In genomic region chr12:7661741-7662140, GRCh38 we compare ENCODE assay signal across 34 cellular contexts. TPM values are rescaled to one million over a fixed set of nuclear protein-coding genes. Genes with fewer than 3 reads are reported as not detected.
"Had no signal": no experiment of that assay in that cellular context is flagged by ENCODE, and none has a peak within 500 bp of the region (broad histone marks: within the 10 kb centered on the region; RNA-seq: fewer than 3 reads in every experiment).

No MANE protein-coding gene starts in this region.

- H3K4me3 ChIP-seq: coronary artery, dorsolateral prefrontal cortex, esophagus squamous epithelium, gastrocnemius medialis, heart right ventricle, left lung, lower lobe of right lung, mucosa of descending colon had no signal

- H3K36me3 ChIP-seq: esophagus squamous epithelium, gastrocnemius medialis, heart right ventricle, left lung, lower lobe of right lung had no signal

- FAIRE-seq: endometrium, islet of Langerhans, keratinocyte had no signal

- H3K36me3 Mint-ChIP-seq: mesothelial cell of epicardium, naive B cell had no signal

- H3K4me1 Mint-ChIP-seq: mesothelial cell of epicardium had no signal

- H3K9me3 ChIP-seq: esophagus squamous epithelium, gastrocnemius medialis, heart right ventricle, left lung, lower lobe of right lung, mucosa of descending colon had no signal

- H3K27me3 Mint-ChIP-seq: naive B cell had no signal

- H3K4me3 Mint-ChIP-seq: effector memory CD8-positive, alpha-beta T cell; endodermal cell; mesothelial cell of epicardium; naive B cell had no signal

- DNase-seq: dermis blood vessel endothelial cell; dorsolateral prefrontal cortex; effector CD8-positive, alpha-beta T cell; effector memory CD8-positive, alpha-beta T cell; endodermal cell; erythroblast; esophagus squamous epithelium; foreskin fibroblast; foreskin melanocyte; gastrocnemius medialis; glutamatergic neuron; head of caudate nucleus; heart right ventricle; hippocampal formation; left cardiac atrium; left lung; left ventricle myocardium superior; lower lobe of right lung; mesenchymal stem cell; mucosa of descending colon; naive B cell had no signal

- ATAC-seq: effector memory CD8-positive, alpha-beta T cell; esophagus mucosa; gastrocnemius medialis; heart right ventricle; left cardiac atrium; left lung; left ventricle myocardium superior; lower lobe of right lung; mucosa of descending colon had no signal

- H3K4me1 ChIP-seq: esophagus squamous epithelium, gastrocnemius medialis, heart right ventricle, left lung, lower lobe of right lung had no signal

- H3K9me3 Mint-ChIP-seq: effector memory CD8-positive, alpha-beta T cell; endodermal cell; mesothelial cell of epicardium; naive B cell had no signal

- H3K27ac Mint-ChIP-seq: effector memory CD8-positive, alpha-beta T cell; endodermal cell; mesothelial cell of epicardium; naive B cell had no signal

- H3K27me3 ChIP-seq: dorsolateral prefrontal cortex, esophagus squamous epithelium, gastrocnemius medialis, left lung had no signal

- H3K27ac ChIP-seq: coronary artery, dorsolateral prefrontal cortex, epithelial cell of prostate, esophagus squamous epithelium, gastrocnemius medialis, heart right ventricle, left lung, lower lobe of right lung had no signal

RNA-seq across cellular contexts. Expression of gene APOBEC1, which starts 4.0 kb away (rescaled TPM):
- total RNA-seq: dermis blood vessel endothelial cell, dorsolateral prefrontal cortex, endodermal cell, esophagus mucosa, esophagus squamous epithelium, gastrocnemius medialis, glomerular endothelial cell, heart right ventricle, kidney epithelial cell, left cardiac atrium, left lung, left ventricle myocardium superior, lower leg skin, lower lobe of right lung, lung microvascular endothelial cell, mesenteric fat pad, mesothelial cell of epicardium, myocyte had no signal
- polyA plus RNA-seq: heart right ventricle, keratinocyte had no signal

RNA-seq across cellular contexts. Expression of gene GDF3, which starts 33.8 kb away (rescaled TPM):
- total RNA-seq: dorsolateral prefrontal cortex, esophagus mucosa, esophagus squamous epithelium, gastrocnemius medialis, kidney epithelial cell, left ventricle myocardium superior, lower leg skin, mesothelial cell of epicardium, mucosa of descending colon, myocyte had no signal
- polyA plus RNA-seq: keratinocyte had no signal

RNA-seq across cellular contexts. Expression of gene DPPA3, which starts 49.5 kb away (rescaled TPM):
- total RNA-seq: dermis blood vessel endothelial cell, esophagus mucosa, esophagus squamous epithelium, gastrocnemius medialis, glomerular endothelial cell, heart right ventricle, kidney epithelial cell, left cardiac atrium, left lung, left ventricle myocardium superior, lower leg skin, lower lobe of right lung, lung microvascular endothelial cell, mesenteric fat pad, mesothelial cell of epicardium, mucosa of descending colon, myocyte had no signal
- polyA plus RNA-seq: heart right ventricle, keratinocyte had no signal
